ENCODE assay signal across 27 cellular contexts in genomic region chr5:91925249-91925648, GRCh38.
"Had no signal": no experiment of that assay in that cellular context is flagged by ENCODE, and none has a peak within 500 bp of the region (broad histone marks: within the 10 kb centered on the region; RNA-seq: fewer than 3 reads in every experiment).

No MANE protein-coding gene starts in this region.

- H3K9me3 Mint-ChIP-seq: activated B cell treated with CpG ODN at 0.5 μM for 24 hours; activated CD4-positive, alpha-beta memory T cell treated with anti-CD3 and anti-CD28 coated beads, Interleukin-2, amount 10 ng/mL, durations not matched to agents 7 days and 5 days; activated CD4-positive, alpha-beta T cell treated with anti-CD3 and anti-CD28 coated beads, Interleukin-2, amount 10 ng/mL, durations not matched to agents 7 days and 5 days; activated naive CD4-positive, alpha-beta T cell treated with anti-CD3 and anti-CD28 coated beads, Interleukin-2, amount 10 ng/mL, durations not matched to agents 7 days and 5 days; activated naive CD8-positive, alpha-beta T cell treated with anti-CD3 and anti-CD28 coated beads for 36 hours; activated T-helper 17 cell treated with anti-CD3 and anti-CD28 coated beads, Interleukin-2, amount 50 U/mL, for 72 hours had no signal

- H3K9me3 ChIP-seq: SJSA1 had no signal

- H3K27me3 Mint-ChIP-seq: activated B cell treated with CpG ODN at 0.5 μM for 24 hours; activated CD4-positive, alpha-beta memory T cell treated with anti-CD3 and anti-CD28 coated beads, Interleukin-2, amount 10 ng/mL, durations not matched to agents 7 days and 5 days; activated CD4-positive, alpha-beta T cell treated with anti-CD3 and anti-CD28 coated beads, Interleukin-2, amount 10 ng/mL, durations not matched to agents 7 days and 5 days; activated naive CD4-positive, alpha-beta T cell treated with anti-CD3 and anti-CD28 coated beads, Interleukin-2, amount 10 ng/mL, durations not matched to agents 7 days and 5 days; activated naive CD8-positive, alpha-beta T cell treated with anti-CD3 and anti-CD28 coated beads for 36 hours; activated T-helper 17 cell treated with anti-CD3 and anti-CD28 coated beads, Interleukin-2, amount 50 U/mL, for 72 hours had no signal

- H3K27me3 ChIP-seq: adrenal gland, SJSA1 had no signal

- FAIRE-seq: bronchial epithelial cell, K562, RCC 7860 had no signal

- H3K4me1 ChIP-seq: adrenal gland, SJSA1 had no signal

- ATAC-seq: activated T-helper 17 cell treated with anti-CD3 and anti-CD28 coated beads, Interleukin-2, amount 50 U/mL, for 72 hours; K562; SK-N-SH treated with all-trans-retinoic acid at 6 μM for 48 hours had no signal

- H3K27ac Mint-ChIP-seq: activated B cell treated with CpG ODN at 0.5 μM for 24 hours; activated CD4-positive, alpha-beta memory T cell treated with anti-CD3 and anti-CD28 coated beads, Interleukin-2, amount 10 ng/mL, durations not matched to agents 7 days and 5 days; activated CD4-positive, alpha-beta T cell treated with anti-CD3 and anti-CD28 coated beads, Interleukin-2, amount 10 ng/mL, durations not matched to agents 7 days and 5 days; activated naive CD4-positive, alpha-beta T cell treated with anti-CD3 and anti-CD28 coated beads, Interleukin-2, amount 10 ng/mL, durations not matched to agents 7 days and 5 days; activated naive CD8-positive, alpha-beta T cell treated with anti-CD3 and anti-CD28 coated beads for 36 hours; activated T-helper 17 cell treated with anti-CD3 and anti-CD28 coated beads, Interleukin-2, amount 50 U/mL, for 72 hours had no signal

- DNase-seq: activated B cell treated with CpG ODN at 0.5 μM for 24 hours; activated CD4-positive, alpha-beta memory T cell treated with anti-CD3 and anti-CD28 coated beads, Interleukin-2, amount 10 ng/mL, durations not matched to agents 7 days and 5 days; activated CD4-positive, alpha-beta T cell treated with anti-CD3 and anti-CD28 coated beads, Interleukin-2, amount 10 ng/mL, durations not matched to agents 7 days and 5 days; activated gamma-delta T cell treated with Interleukin-2 at 50 U/mL for 16 hours; activated naive CD4-positive, alpha-beta T cell treated with anti-CD3 and anti-CD28 coated beads, Interleukin-2, amount 10 ng/mL, durations not matched to agents 7 days and 5 days; activated naive CD8-positive, alpha-beta T cell treated with anti-CD3 and anti-CD28 coated beads for 36 hours; activated T-cell treated with anti-CD3 and anti-CD28 coated beads for 4 hours; activated T-cell treated with anti-CD3 and anti-CD28 coated beads, Interleukin-2, amount 50 U/mL, for 48 hours; adrenal gland; aorta; central memory CD4-positive, alpha-beta T cell; Karpas-422; MM.1S; NCI-H1105; NCI-H1436; NCI-H1694 treated with DMSO at 0.1 percent for 48 hours; NCI-H2081 treated with DMSO at 0.1 percent for 48 hours; NCI-H446; NCI-H524; SHP77; SW 1271 had no signal

- H3K36me3 Mint-ChIP-seq: activated naive CD4-positive, alpha-beta T cell treated with anti-CD3 and anti-CD28 coated beads, Interleukin-2, amount 10 ng/mL, durations not matched to agents 7 days and 5 days; activated naive CD8-positive, alpha-beta T cell treated with anti-CD3 and anti-CD28 coated beads for 36 hours had no signal

- H3K36me3 ChIP-seq: adrenal gland, SJSA1 had no signal

- H3K27ac ChIP-seq: adrenal gland, SJSA1 had no signal

- H3K4me3 Mint-ChIP-seq: activated B cell treated with CpG ODN at 0.5 μM for 24 hours; activated CD4-positive, alpha-beta memory T cell treated with anti-CD3 and anti-CD28 coated beads, Interleukin-2, amount 10 ng/mL, durations not matched to agents 7 days and 5 days; activated CD4-positive, alpha-beta T cell treated with anti-CD3 and anti-CD28 coated beads, Interleukin-2, amount 10 ng/mL, durations not matched to agents 7 days and 5 days; activated naive CD4-positive, alpha-beta T cell treated with anti-CD3 and anti-CD28 coated beads, Interleukin-2, amount 10 ng/mL, durations not matched to agents 7 days and 5 days; activated naive CD8-positive, alpha-beta T cell treated with anti-CD3 and anti-CD28 coated beads for 36 hours; activated T-helper 17 cell treated with anti-CD3 and anti-CD28 coated beads, Interleukin-2, amount 50 U/mL, for 72 hours had no signal

- H3K4me3 ChIP-seq: adrenal gland, K562, SJSA1 had no signal

- H3K4me1 Mint-ChIP-seq: activated B cell treated with CpG ODN at 0.5 μM for 24 hours; activated CD4-positive, alpha-beta memory T cell treated with anti-CD3 and anti-CD28 coated beads, Interleukin-2, amount 10 ng/mL, durations not matched to agents 7 days and 5 days; activated CD4-positive, alpha-beta T cell treated with anti-CD3 and anti-CD28 coated beads, Interleukin-2, amount 10 ng/mL, durations not matched to agents 7 days and 5 days; activated naive CD4-positive, alpha-beta T cell treated with anti-CD3 and anti-CD28 coated beads, Interleukin-2, amount 10 ng/mL, durations not matched to agents 7 days and 5 days; activated naive CD8-positive, alpha-beta T cell treated with anti-CD3 and anti-CD28 coated beads for 36 hours; activated T-helper 17 cell treated with anti-CD3 and anti-CD28 coated beads, Interleukin-2, amount 50 U/mL, for 72 hours had no signal
